ENCODE assay signal across 2 cellular contexts in genomic region chr2:226256709-226257401, GRCh38.
TF ChIP-seq lines count a peak whose summit lies in the region.

No MANE protein-coding gene starts in this region.

TF ChIP-seq in A549, 52 proteins besides CTCF, POLR2A, EP300 and RAD21 (continued from another document):
- TF ChIP-seq MAFK (IDR thresholded peaks at IDR 0.05; ENCODE audit: partially characterized antibody): no peak
- TF ChIP-seq POLR2AphosphoS2 (conservative IDR thresholded peaks at IDR 0.05; ENCODE audit: low read length): no peak
- no peak for TF ChIP-seq HEYL (CRISPR knock-in tag; IDR thresholded peaks at IDR 0.05)
- TF ChIP-seq HOXB5 (CRISPR knock-in tag; IDR thresholded peaks at IDR 0.05): no peak
- no peak for TF ChIP-seq ZNF302 (CRISPR knock-in tag; IDR thresholded peaks at IDR 0.05)
- no peak for TF ChIP-seq FOSL2 (IDR thresholded peaks at IDR 0.05)
- no peak for TF ChIP-seq FOSL2 (CRISPR knock-in tag; IDR thresholded peaks at IDR 0.05)
- TF ChIP-seq ELK1 (IDR thresholded peaks at IDR 0.05; ENCODE audit: low read depth, low read length): no peak
- no peak for TF ChIP-seq HDAC2 (IDR thresholded peaks at IDR 0.05)

TF ChIP-seq in SK-N-SH, 30 proteins besides CTCF, POLR2A, EP300 and RAD21 (continued from another document):
- TF ChIP-seq RFX5 (IDR thresholded peaks at IDR 0.05; ENCODE audit: low read length): no peak
- TF ChIP-seq SIN3A (IDR thresholded peaks at IDR 0.05; ENCODE audit: borderline replicate concordance, low read depth, low read length): no peak
